Comparison of ENCODE assay signal across 31 cellular contexts in genomic region chr5:174046558-174046957, GRCh38. TPM values are rescaled to one million over a fixed set of nuclear protein-coding genes. Genes with fewer than 3 reads are reported as not detected.
"Had no signal": no experiment of that assay in that cellular context is flagged by ENCODE, and none has a peak within 500 bp of the region (broad histone marks: within the 10 kb centered on the region; RNA-seq: fewer than 3 reads in every experiment).

No MANE protein-coding gene starts in this region.

- H3K36me3 ChIP-seq: gastroesophageal sphincter, pancreas, prostate gland, transverse colon had no signal

- DNase-seq: activated CD4-positive, alpha-beta memory T cell treated with anti-CD3 and anti-CD28 coated beads for 36 hours; activated CD4-positive, alpha-beta T cell treated with anti-CD3 and anti-CD28 coated beads, Interleukin-2, amount 10 ng/mL, durations not matched to agents 24 days and 14 days; activated CD4-positive, CD25-positive, alpha-beta regulatory T cell treated with anti-CD3 and anti-CD28 coated beads, Interleukin-2, amount 50 U/mL, for 72 hours; activated CD8-positive, alpha-beta memory T cell treated with anti-CD3 and anti-CD28 coated beads, Interleukin-2, amount 50 U/mL, for 4 hours; activated gamma-delta T cell; activated naive CD4-positive, alpha-beta T cell treated with anti-CD3 and anti-CD28 coated beads, Interleukin-2, amount 10 ng/mL, durations not matched to agents 7 days and 5 days; activated T-cell treated with anti-CD3 and anti-CD28 coated beads, Interleukin-2, amount 50 U/mL, for 24 hours; amygdala; cortex of kidney; head of caudate nucleus; hypothalamus; immature natural killer cell; kidney; naive B cell; nephron progenitor cell; nucleus accumbens; pancreas; retina; stimulated activated CD4-positive, alpha-beta T cell treated with anti-CD3 and anti-CD28 coated beads, Interleukin-12 subunit alpha, Interleukin-12 subunit beta, amount 100 ng/mL, for 4 hours; stimulated activated CD4-positive, alpha-beta T cell treated with anti-CD3 and anti-CD28 coated beads, Interleukin-4, amount 100 ng/mL, for 1 hour; stimulated activated naive CD8-positive, alpha-beta T cell treated with anti-CD3 and anti-CD28 coated beads, Interleukin-15, Interleukin-2, amounts not matched to agents 100 U/mL and 50 U/mL, for 24 hours; testis; transverse colon had no signal

- H3K4me3 ChIP-seq: gastroesophageal sphincter, pancreas, prostate gland, skin epidermis, testis, transverse colon had no signal

- H3K4me1 ChIP-seq: gastroesophageal sphincter, pancreas, prostate gland, testis, transverse colon had no signal

- H3K27me3 ChIP-seq: testis, transverse colon had no signal

- H3K9me3 ChIP-seq: gastroesophageal sphincter, pancreas, prostate gland, testis, transverse colon had no signal

- ATAC-seq: gastroesophageal sphincter; pancreas; sciatic nerve; stimulated activated naive CD8-positive, alpha-beta T cell treated with anti-CD3 and anti-CD28 coated beads, Interleukin-15, Interleukin-2, amounts not matched to agents 100 U/mL and 50 U/mL, for 24 hours had no signal

- H3K27ac ChIP-seq: gastroesophageal sphincter, pancreas, prostate gland, skin epidermis, testis, transverse colon had no signal

RNA-seq across cellular contexts. Expression of gene NSG2, which starts 1.1 kb away (rescaled TPM):
- polyA plus RNA-seq: endothelial cell of umbilical vein, fibroblast of lung, immature natural killer cell had no signal

RNA-seq across cellular contexts. Expression of gene C5orf47, which starts 57.6 kb away (rescaled TPM):
- polyA plus RNA-seq: endothelial cell of umbilical vein, esophagus, fibroblast of lung, immature natural killer cell, urinary bladder had no signal
